9 cellular contexts compared by ENCODE assay signal in the genomic region with DNA sequence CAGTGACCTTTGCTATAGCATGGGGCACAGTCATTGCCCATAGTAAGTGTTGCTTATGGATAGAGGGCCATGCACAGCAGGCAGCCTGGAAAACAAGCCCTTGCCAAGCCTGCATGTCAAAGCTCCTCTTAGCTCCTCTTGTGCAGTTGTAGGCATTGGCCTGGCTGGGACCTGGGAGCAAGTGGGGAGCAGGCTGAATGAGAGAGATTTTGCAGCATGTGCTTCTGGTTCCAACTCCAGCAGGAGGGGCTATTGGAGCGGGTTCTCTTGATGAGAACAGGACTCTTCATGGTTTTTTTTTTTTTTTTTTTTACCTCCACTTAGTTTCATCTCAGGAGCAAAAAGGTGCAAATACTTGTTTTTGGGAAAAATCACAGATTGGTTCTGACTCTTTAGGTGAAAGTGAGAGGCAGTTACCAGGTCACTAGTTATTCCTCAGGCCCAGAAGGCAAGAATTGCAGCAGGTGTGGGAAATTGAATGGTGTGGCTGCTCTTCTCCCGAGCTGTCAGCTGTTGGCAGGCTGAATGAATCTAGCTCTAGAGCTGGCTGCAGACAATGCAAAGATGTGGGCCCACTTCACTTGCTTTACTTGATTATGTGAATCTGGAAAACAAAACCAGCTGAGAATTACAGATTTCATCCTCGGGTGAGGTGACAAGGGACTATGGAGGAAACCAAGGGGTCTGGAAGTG.
DNase-seq lines count a peak whose midpoint lies in the region; TF ChIP-seq lines count a peak whose summit lies in the region.
"Had no signal": no experiment of that assay in that cellular context is flagged by ENCODE, and none has a peak within 500 bp of the region (broad histone marks: within the 10 kb centered on the region; RNA-seq: fewer than 3 reads in every experiment).

No MANE protein-coding gene starts in this region.

- CTCF ChIA-PET in AG04449 (lab: Yijun Ruan, JAX) (interaction anchor here (0.7 to 2.0 kb wide), 6 partner anchors 14 to 96 kb away, joined by 3 to 8 read pairs (median 3); a partner anchor contains a TSS), Calu3 (lab: Charles Lee) (interaction anchor here (0.6 to 1.0 kb wide), 5 partner anchors 13 to 587 kb away, joined by 3 to 12 read pairs (median 3); no protein-coding TSS in a partner anchor)

- H3K36me3 Mint-ChIP-seq in Calu3 (ENCODE audit: insufficient read depth, unreplicated experiment), result peaks cover 12% of the 10 kb centered on the region

- H2AFZ ChIP-seq in Loucy (ENCODE audit: low read length), result no peak overlapping the region

- H3K27ac Mint-ChIP-seq in Calu3 (ENCODE audit: unreplicated experiment), result no peak overlapping the region

- H3K9ac ChIP-seq in Loucy (ENCODE audit: low read depth, low read length, poor library complexity, severe bottlenecking), result no peak overlapping the region

- H3K9me2 ChIP-seq in Loucy (replicated peaks; ENCODE audit: low read depth, low read length), result no peaks in the 10 kb centered on the region

- peaks cover 54% of the 10 kb centered on the region for H4K20me1 ChIP-seq in Loucy (ENCODE audit: insufficient read depth, low read length, poor library complexity, severe bottlenecking)

- intact Hi-C loops in Calu3 (cut with micrococcal nuclease; ENCODE audit: unreplicated experiment), result no loop called here

- no TSS peak for BruUV-seq in Calu3 (replicated peaks; lab: Mats Ljungman, UMichigan)

- H3K4me3 Mint-ChIP-seq in Calu3 (ENCODE audit: low read depth, unreplicated experiment), result no peak overlapping the region

- DNase-seq in AG04449 (ENCODE audit: low read depth, low spot score), result no peak
- peak; percentile 18 to 49 for DNase-seq in cerebellar nuclear complex (lab: John Stamatoyannopoulos, UW)
- DNase-seq in lung microvascular endothelial cell (ENCODE audit: low read depth in 2 of 2), result peak; percentile 17 to 40
- no peak for DNase-seq in NCI-H146 treated with DMSO at 0.1 percent for 48 hours (lab: John Stamatoyannopoulos, UW; ENCODE audit: unreplicated experiment)
- DNase-seq in ecto neural progenitor cell (ENCODE audit: low spot score), result no peak
- no peak for DNase-seq in Calu3
- no peak for DNase-seq in GF-D8 (lab: John Stamatoyannopoulos, UW)
- DNase-seq: stimulated activated CD4-positive, alpha-beta T cell treated with anti-CD3 and anti-CD28 coated beads, Interleukin-4, amount 100 ng/mL, for 4 hours had no signal

- no peak overlapping the region for H3K4me3 ChIP-seq in AG04449 (ENCODE audit: low read depth, low read length)
- no peak overlapping the region for H3K4me3 ChIP-seq in Loucy (ENCODE audit: low read length, poor library complexity, severe bottlenecking)

- H3K9me3 Mint-ChIP-seq in Calu3 (ENCODE audit: low read depth, unreplicated experiment), result no peaks in the 10 kb centered on the region

- POLR2A ChIA-PET in AG04449 (lab: Yijun Ruan, JAX), result interaction anchor here (0.5 kb wide), 1 partner anchor 34 kb away, joined by 4 read pairs; no protein-coding TSS in a partner anchor

- peaks cover 26% of the 10 kb centered on the region; the same call in 1 of the 2 replicates for H3K36me3 ChIP-seq in Loucy (ENCODE audit: insufficient read depth, low read length)

- no peak overlapping the region for H3K4me2 ChIP-seq in Loucy (ENCODE audit: low read depth, low read length, poor library complexity, severe bottlenecking)

- H3K4me1 ChIP-seq in Loucy (ENCODE audit: insufficient read depth, low read length, poor library complexity, severe bottlenecking), result no peaks in the 10 kb centered on the region

- H3K27me3 ChIP-seq in Loucy (ENCODE audit: insufficient read depth, low read length, poor library complexity, severe bottlenecking), result no peaks in the 10 kb centered on the region

- H3K9me3 ChIP-seq in Loucy (ENCODE audit: insufficient read depth, low read depth, low read length), result no peaks in the 10 kb centered on the region

- TF ChIP-seq CTCF in AG04449 (IDR thresholded peaks at IDR 0.05; ENCODE audit: insufficient read depth, low read length, missing control alignments) (peak; percentile 17), Loucy (conservative IDR thresholded peaks at IDR 0.05; ENCODE audit: low read length) (peak; percentile 37), Calu3 (IDR thresholded peaks at IDR 0.05; ENCODE audit: unreplicated experiment) (no peak)

- H3K79me2 ChIP-seq in Loucy (ENCODE audit: insufficient read depth, low read length), result peaks cover 88% of the 10 kb centered on the region

- no peaks in the 10 kb centered on the region for H3F3A ChIP-seq in Loucy (ENCODE audit: low read depth)

- H3K27me3 Mint-ChIP-seq in Calu3 (ENCODE audit: unreplicated experiment), result no peaks in the 10 kb centered on the region

- peaks cover 34% of the 10 kb centered on the region for H3K4me1 Mint-ChIP-seq in Calu3 (ENCODE audit: low read depth, unreplicated experiment)

Comparison
In these comparisons a context has a peak if more than half of its experiments do, and no peak if none do; other contexts are left out.
1. DNase-seq: peak in cerebellar nuclear complex (2 of 2) and lung microvascular endothelial cell (2 of 2); none in AG04449 (single experiment), NCI-H146 treated with DMSO at 0.1 percent for 48 hours (single experiment), ecto neural progenitor cell (single experiment), Calu3 (single experiment) and GF-D8 (single experiment).